42 cellular contexts compared by ENCODE assay signal in the genomic region with DNA sequence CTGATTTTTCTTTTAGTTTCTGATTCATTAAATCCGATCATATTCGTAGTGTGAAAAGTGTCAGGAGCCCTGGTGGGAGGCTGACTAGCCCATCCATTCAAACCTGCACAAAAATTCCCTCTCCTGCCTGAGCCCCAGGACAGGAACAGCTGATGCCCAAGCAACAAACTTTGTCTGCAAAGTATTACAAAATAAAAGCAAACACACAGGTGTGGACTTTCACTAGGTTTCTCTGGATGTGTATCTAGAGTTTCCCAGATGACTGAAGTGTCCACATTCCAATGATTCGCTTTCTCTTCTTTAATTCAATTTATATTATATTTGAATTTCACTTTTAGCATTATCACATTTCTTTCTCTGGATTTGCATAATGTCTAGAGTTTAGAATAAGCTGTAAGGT. TPM values are rescaled to one million over a fixed set of nuclear protein-coding genes. Genes with fewer than 3 reads are reported as not detected.
"Had no signal": no experiment of that assay in that cellular context is flagged by ENCODE, and none has a peak within 500 bp of the region (broad histone marks: within the 10 kb centered on the region; RNA-seq: fewer than 3 reads in every experiment).

No MANE protein-coding gene starts in this region.

- H3K27ac ChIP-seq: adrenal gland, ascending aorta, body of pancreas, brain microvascular endothelial cell, breast epithelium, cardiac muscle cell had no signal

- H3K36me3 ChIP-seq: adrenal gland, ascending aorta, brain microvascular endothelial cell, breast epithelium, cardiac muscle cell had no signal

- H3K36me3 Mint-ChIP-seq: activated naive CD4-positive, alpha-beta T cell treated with anti-CD3 and anti-CD28 coated beads, Interleukin-2, amount 10 ng/mL, durations not matched to agents 7 days and 5 days; activated naive CD4-positive, alpha-beta T cell treated with anti-CD3 and anti-CD28 coated beads, Interleukin-2, amount 50 U/mL, for 24 hours; activated naive CD4-positive, alpha-beta T cell treated with anti-CD3 and anti-CD28 coated beads, Interleukin-2, amount 50 U/mL, for 72 hours; activated naive CD8-positive, alpha-beta T cell; activated naive CD8-positive, alpha-beta T cell treated with anti-CD3 and anti-CD28 coated beads for 36 hours; activated naive CD8-positive, alpha-beta T cell treated with anti-CD3 and anti-CD28 coated beads, Interleukin-2, amount 10 ng/mL, durations not matched to agents 7 days and 5 days; brain had no signal

- H3K27me3 ChIP-seq: ascending aorta, body of pancreas, brain microvascular endothelial cell, cardiac muscle cell had no signal

- H3K4me1 Mint-ChIP-seq: activated naive CD4-positive, alpha-beta T cell treated with anti-CD3 and anti-CD28 coated beads, Interleukin-2, amount 50 U/mL, for 24 hours; activated T-helper 17 cell treated with anti-CD3 and anti-CD28 coated beads, Interleukin-2, amount 50 U/mL, for 72 hours; central memory CD8-positive, alpha-beta T cell had no signal

- H3K9me3 Mint-ChIP-seq: activated naive CD4-positive, alpha-beta T cell treated with anti-CD3 and anti-CD28 coated beads for 36 hours; activated naive CD4-positive, alpha-beta T cell treated with anti-CD3 and anti-CD28 coated beads, Interleukin-2, amount 10 ng/mL, durations not matched to agents 7 days and 5 days; activated naive CD4-positive, alpha-beta T cell treated with anti-CD3 and anti-CD28 coated beads, Interleukin-2, amount 50 U/mL, for 24 hours; activated naive CD4-positive, alpha-beta T cell treated with anti-CD3 and anti-CD28 coated beads, Interleukin-2, amount 50 U/mL, for 72 hours; activated naive CD8-positive, alpha-beta T cell treated with anti-CD3 and anti-CD28 coated beads for 36 hours; activated naive CD8-positive, alpha-beta T cell treated with anti-CD3 and anti-CD28 coated beads, Interleukin-2, amount 10 ng/mL, durations not matched to agents 7 days and 5 days; activated naive CD8-positive, alpha-beta T cell treated with anti-CD3 and anti-CD28 coated beads, Interleukin-2, amount 50 U/mL, for 24 hours; activated T-cell treated with anti-CD3 and anti-CD28 coated beads, Interleukin-2, amount 50 U/mL, for 24 hours; activated T-cell treated with anti-CD3 and anti-CD28 coated beads, Interleukin-2, amount 50 U/mL, for 4 hours; activated T-cell treated with anti-CD3 and anti-CD28 coated beads, Interleukin-2, amount 50 U/mL, for 72 hours; activated T-helper 1 cell treated with anti-CD3 and anti-CD28 coated beads, Interleukin-12 subunit alpha, Interleukin-12 subunit beta, Interleukin-2, Interleukin-4 antibody, amounts not matched to agents 30 ng/mL and 10 ng/mL and 1 ng/mL, durations not matched to agents 14 hours and 24 hours and 36 hours; activated T-helper 17 cell treated with anti-CD3 and anti-CD28 coated beads, Interleukin-2, amount 50 U/mL, for 72 hours; activated T-helper 2 cell treated with anti-CD3 and anti-CD28 coated beads, Interferon-gamma antibody, Interleukin-2, Interleukin-4, amounts not matched to agents 10 μg/mL and 5 μg/mL and 100 μg/mL, durations not matched to agents 14 hours and 24 hours and 36 hours; brain; central memory CD8-positive, alpha-beta T cell had no signal

- H3K4me1 ChIP-seq: adrenal gland, ascending aorta, body of pancreas, breast epithelium had no signal

- H3K27me3 Mint-ChIP-seq: activated naive CD4-positive, alpha-beta T cell treated with anti-CD3 and anti-CD28 coated beads, Interleukin-2, amount 10 ng/mL, durations not matched to agents 7 days and 5 days; activated naive CD4-positive, alpha-beta T cell treated with anti-CD3 and anti-CD28 coated beads, Interleukin-2, amount 50 U/mL, for 24 hours; activated naive CD8-positive, alpha-beta T cell; activated T-helper 17 cell treated with anti-CD3 and anti-CD28 coated beads, Interleukin-2, amount 50 U/mL, for 72 hours; central memory CD8-positive, alpha-beta T cell had no signal

- ATAC-seq: activated naive CD4-positive, alpha-beta T cell treated with anti-CD3 and anti-CD28 coated beads, Interleukin-2, amount 50 U/mL, for 72 hours; activated naive CD8-positive, alpha-beta T cell treated with anti-CD3 and anti-CD28 coated beads, Interleukin-2, amount 50 U/mL, for 24 hours; activated T-cell treated with anti-CD3 and anti-CD28 coated beads, Interleukin-2, amount 50 U/mL, for 4 hours; activated T-cell treated with anti-CD3 and anti-CD28 coated beads, Interleukin-2, amount 50 U/mL, for 72 hours; activated T-helper 17 cell treated with anti-CD3 and anti-CD28 coated beads, Interleukin-2, amount 50 U/mL, for 72 hours; body of pancreas had no signal

- H3K9me3 ChIP-seq: adrenal gland, ascending aorta, body of pancreas, breast epithelium had no signal

- H3K4me3 ChIP-seq: adrenal gland, ascending aorta, body of pancreas, breast epithelium, cardiac muscle cell had no signal

- DNase-seq: activated effector memory CD4-positive, alpha-beta T cell treated with anti-CD3 and anti-CD28 coated beads, Interleukin-2, amount 50 U/mL, for 16 hours; activated effector memory CD4-positive, alpha-beta T cell treated with Interleukin-2 at 50 U/mL for 16 hours; activated gamma-delta T cell; activated gamma-delta T cell treated with Interleukin-2 at 50 U/mL for 16 hours; activated naive CD4-positive, alpha-beta T cell; activated naive CD4-positive, alpha-beta T cell treated with anti-CD3 and anti-CD28 coated beads for 36 hours; activated naive CD4-positive, alpha-beta T cell treated with anti-CD3 and anti-CD28 coated beads, Interleukin-2, amount 10 ng/mL, durations not matched to agents 7 days and 5 days; activated naive CD4-positive, alpha-beta T cell treated with anti-CD3 and anti-CD28 coated beads, Interleukin-2, amount 50 U/mL, for 16 hours; activated naive CD4-positive, alpha-beta T cell treated with Interleukin-2 at 50 U/mL for 16 hours; activated naive CD8-positive, alpha-beta T cell treated with anti-CD3 and anti-CD28 coated beads for 36 hours; activated naive CD8-positive, alpha-beta T cell treated with anti-CD3 and anti-CD28 coated beads, Interleukin-2, amount 10 ng/mL, durations not matched to agents 7 days and 5 days; activated naive CD8-positive, alpha-beta T cell treated with anti-CD3 and anti-CD28 coated beads, Interleukin-2, amount 50 U/mL, for 24 hours; activated T-cell treated with anti-CD3 and anti-CD28 coated beads, Interleukin-2, amount 50 U/mL, for 1 hour; activated T-cell treated with anti-CD3 and anti-CD28 coated beads, Interleukin-2, amount 50 U/mL, for 24 hours; activated T-cell treated with anti-CD3 and anti-CD28 coated beads, Interleukin-2, amount 50 U/mL, for 4 hours; activated T-cell treated with anti-CD3 and anti-CD28 coated beads, Interleukin-2, amount 50 U/mL, for 48 hours; activated T-cell treated with anti-CD3 and anti-CD28 coated beads, Interleukin-2, amount 50 U/mL, for 72 hours; adrenal gland; amniotic stem cell; amygdala; anterior cingulate cortex; aorta; body of pancreas; brain microvascular endothelial cell; caudate nucleus; central memory CD4-positive, alpha-beta T cell; cerebellar nuclear complex had no signal

- H3K27ac Mint-ChIP-seq: activated naive CD4-positive, alpha-beta T cell treated with anti-CD3 and anti-CD28 coated beads for 36 hours; activated naive CD4-positive, alpha-beta T cell treated with anti-CD3 and anti-CD28 coated beads, Interleukin-2, amount 10 ng/mL, durations not matched to agents 7 days and 5 days; activated naive CD4-positive, alpha-beta T cell treated with anti-CD3 and anti-CD28 coated beads, Interleukin-2, amount 50 U/mL, for 24 hours; activated naive CD4-positive, alpha-beta T cell treated with anti-CD3 and anti-CD28 coated beads, Interleukin-2, amount 50 U/mL, for 72 hours; activated naive CD8-positive, alpha-beta T cell; activated naive CD8-positive, alpha-beta T cell treated with anti-CD3 and anti-CD28 coated beads for 36 hours; activated naive CD8-positive, alpha-beta T cell treated with anti-CD3 and anti-CD28 coated beads, Interleukin-2, amount 10 ng/mL, durations not matched to agents 7 days and 5 days; activated naive CD8-positive, alpha-beta T cell treated with anti-CD3 and anti-CD28 coated beads, Interleukin-2, amount 50 U/mL, for 24 hours; activated T-cell treated with anti-CD3 and anti-CD28 coated beads, Interleukin-2, amount 50 U/mL, for 24 hours; activated T-cell treated with anti-CD3 and anti-CD28 coated beads, Interleukin-2, amount 50 U/mL, for 72 hours; activated T-helper 1 cell treated with anti-CD3 and anti-CD28 coated beads, Interleukin-12 subunit alpha, Interleukin-12 subunit beta, Interleukin-2, Interleukin-4 antibody, amounts not matched to agents 30 ng/mL and 10 ng/mL and 1 ng/mL, durations not matched to agents 14 hours and 24 hours and 36 hours; activated T-helper 17 cell treated with anti-CD3 and anti-CD28 coated beads, Interleukin-2, amount 50 U/mL, for 72 hours; activated T-helper 2 cell treated with anti-CD3 and anti-CD28 coated beads, Interferon-gamma antibody, Interleukin-2, Interleukin-4, amounts not matched to agents 10 μg/mL and 5 μg/mL and 100 μg/mL, durations not matched to agents 14 hours and 24 hours and 36 hours; brain had no signal

- H3K4me3 Mint-ChIP-seq: activated naive CD4-positive, alpha-beta T cell treated with anti-CD3 and anti-CD28 coated beads for 36 hours; activated naive CD4-positive, alpha-beta T cell treated with anti-CD3 and anti-CD28 coated beads, Interleukin-2, amount 10 ng/mL, durations not matched to agents 7 days and 5 days; activated naive CD4-positive, alpha-beta T cell treated with anti-CD3 and anti-CD28 coated beads, Interleukin-2, amount 50 U/mL, for 24 hours; activated naive CD8-positive, alpha-beta T cell; activated naive CD8-positive, alpha-beta T cell treated with anti-CD3 and anti-CD28 coated beads for 36 hours; activated naive CD8-positive, alpha-beta T cell treated with anti-CD3 and anti-CD28 coated beads, Interleukin-2, amount 10 ng/mL, durations not matched to agents 7 days and 5 days; activated naive CD8-positive, alpha-beta T cell treated with anti-CD3 and anti-CD28 coated beads, Interleukin-2, amount 50 U/mL, for 24 hours; activated T-cell treated with anti-CD3 and anti-CD28 coated beads, Interleukin-2, amount 50 U/mL, for 24 hours; activated T-cell treated with anti-CD3 and anti-CD28 coated beads, Interleukin-2, amount 50 U/mL, for 4 hours; activated T-cell treated with anti-CD3 and anti-CD28 coated beads, Interleukin-2, amount 50 U/mL, for 72 hours; activated T-helper 1 cell treated with anti-CD3 and anti-CD28 coated beads, Interleukin-12 subunit alpha, Interleukin-12 subunit beta, Interleukin-2, Interleukin-4 antibody, amounts not matched to agents 30 ng/mL and 10 ng/mL and 1 ng/mL, durations not matched to agents 14 hours and 24 hours and 36 hours; activated T-helper 17 cell treated with anti-CD3 and anti-CD28 coated beads, Interleukin-2, amount 50 U/mL, for 72 hours; brain; central memory CD8-positive, alpha-beta T cell had no signal

RNA-seq across cellular contexts. Expression of gene FAM9B, which starts 18.2 kb away (rescaled TPM):
- total RNA-seq: activated naive CD4-positive, alpha-beta T cell treated with anti-CD3 and anti-CD28 coated beads for 36 hours; activated naive CD4-positive, alpha-beta T cell treated with anti-CD3 and anti-CD28 coated beads, Interleukin-2, amount 50 U/mL, for 72 hours; activated naive CD8-positive, alpha-beta T cell treated with anti-CD3 and anti-CD28 coated beads for 36 hours; activated naive CD8-positive, alpha-beta T cell treated with anti-CD3 and anti-CD28 coated beads, Interleukin-2, amount 10 ng/mL, durations not matched to agents 7 days and 5 days; activated T-cell treated with anti-CD3 and anti-CD28 coated beads, Interleukin-2, amount 50 U/mL, for 4 hours; activated T-cell treated with anti-CD3 and anti-CD28 coated beads, Interleukin-2, amount 50 U/mL, for 72 hours; activated T-helper 1 cell treated with anti-CD3 and anti-CD28 coated beads, Interleukin-12 subunit alpha, Interleukin-12 subunit beta, Interleukin-2, Interleukin-4 antibody, amounts not matched to agents 30 ng/mL and 10 ng/mL and 1 ng/mL, durations not matched to agents 14 hours and 24 hours and 36 hours; aorta; ascending aorta; body of pancreas; breast epithelium; bronchial epithelial cell; cardiac muscle cell; cardiac septum; cerebellum; chondrocyte had no signal
- polyA plus RNA-seq: aorta, cardiac muscle cell had no signal
